15 cellular contexts compared by ENCODE assay signal in genomic region chr1:9295884-9296283, GRCh38. TPM values are rescaled to one million over a fixed set of nuclear protein-coding genes. Genes with fewer than 3 reads are reported as not detected.
A peak's percentile ranks its signal among the peaks of the same experiment; 100 is the strongest.
DNase-seq lines count a peak whose midpoint lies in the region; ATAC-seq and TF ChIP-seq lines count a peak whose summit lies in the region.
"Had no signal": no experiment of that assay in that cellular context is flagged by ENCODE, and none has a peak within 500 bp of the region (broad histone marks: within the 10 kb centered on the region; RNA-seq: fewer than 3 reads in every experiment).

No MANE protein-coding gene starts in this region.

- H3K27ac Mint-ChIP-seq in T-helper 17 cell = peak overlapping the region; percentile 75
- H3K27ac Mint-ChIP-seq: activated CD8-positive, alpha-beta T cell treated with anti-CD3 and anti-CD28 coated beads, Interleukin-2, amount 10 ng/mL, durations not matched to agents 7 days and 5 days; stimulated activated naive CD8-positive, alpha-beta T cell treated with anti-CD3 and anti-CD28 coated beads, Interleukin-15, amount 100 ng/mL, for 72 hours had no signal

- peak overlapping the region; percentile 25 for H3K4me3 Mint-ChIP-seq in T-helper 17 cell
- H3K4me3 Mint-ChIP-seq: activated CD8-positive, alpha-beta T cell treated with anti-CD3 and anti-CD28 coated beads, Interleukin-2, amount 10 ng/mL, durations not matched to agents 7 days and 5 days; stimulated activated naive CD8-positive, alpha-beta T cell treated with anti-CD3 and anti-CD28 coated beads, Interleukin-15, amount 100 ng/mL, for 72 hours had no signal

- ATAC-seq in DND-41 (ENCODE audit: insufficient read depth, low read depth) = no peak
- no peak for ATAC-seq in T-helper 17 cell
- ATAC-seq in GM18867 (IDR thresholded peaks at IDR 0.05; ENCODE audit: unreplicated experiment) = no peak
- ATAC-seq in HG02678 (IDR thresholded peaks at IDR 0.05; ENCODE audit: unreplicated experiment) = no peak
- ATAC-seq: activated CD8-positive, alpha-beta T cell treated with anti-CD3 and anti-CD28 coated beads, Interleukin-2, amount 10 ng/mL, durations not matched to agents 7 days and 5 days; HCT116; stimulated activated naive CD8-positive, alpha-beta T cell treated with anti-CD3 and anti-CD28 coated beads, Interleukin-15, amount 100 ng/mL, for 72 hours had no signal

- H3K4me1 Mint-ChIP-seq in T-helper 17 cell = peaks cover 22% of the 10 kb centered on the region
- H3K4me1 Mint-ChIP-seq: stimulated activated naive CD8-positive, alpha-beta T cell treated with anti-CD3 and anti-CD28 coated beads, Interleukin-15, amount 100 ng/mL, for 72 hours had no signal

- H3K4me2 ChIP-seq in DND-41 (ENCODE audit: insufficient read depth, low read length) = peak overlapping the region; percentile 75
- H3K4me2 ChIP-seq in hepatocyte = peak overlapping the region; percentile 82
- peak overlapping the region; percentile 97 for H3K4me2 ChIP-seq in smooth muscle cell

- H3K9me3 ChIP-seq in DND-41 (ENCODE audit: insufficient read depth, low read length, severe bottlenecking) (no peaks in the 10 kb centered on the region), T-helper 17 cell (ENCODE audit: control insufficient read depth, low read length, poor library complexity, severe bottlenecking) (no peaks in the 10 kb centered on the region), hepatocyte (ENCODE audit: low read depth) (no peaks in the 10 kb centered on the region), smooth muscle cell (replicated peaks; ENCODE audit: low read depth) (no peaks in the 10 kb centered on the region), HAP-1 (no peaks in the 10 kb centered on the region)

- no peak overlapping the region for H2AFZ ChIP-seq in DND-41 (ENCODE audit: low read depth, low read length)
- no peak overlapping the region for H2AFZ ChIP-seq in hepatocyte
- H2AFZ ChIP-seq in smooth muscle cell (ENCODE audit: low read depth) = no peak overlapping the region

- H3K27me3 ChIP-seq in DND-41 (ENCODE audit: insufficient read depth, low read length, poor library complexity) (no peaks in the 10 kb centered on the region), hepatocyte (no peaks in the 10 kb centered on the region), smooth muscle cell (ENCODE audit: low read depth) (no peaks in the 10 kb centered on the region), HAP-1 (ENCODE audit: low read depth) (no peaks in the 10 kb centered on the region)

- in situ Hi-C loops in HAP-1 (cut with MboI; ENCODE audit: low sequenced_read_pairs) = no loop called here

- peak overlapping the region; percentile 77 for H3K27ac ChIP-seq in DND-41 (ENCODE audit: low read length)
- H3K27ac ChIP-seq in hepatocyte = peak overlapping the region; percentile 89
- H3K27ac ChIP-seq in smooth muscle cell (ENCODE audit: low read depth) = peak overlapping the region; percentile 82
- H3K27ac ChIP-seq: SK-N-MC had no signal

- no peaks in the 10 kb centered on the region for H3K27me3 Mint-ChIP-seq in T-helper 17 cell

- 73% methylated on average over 9 of the region's 9 CpGs for WGBS in hepatocyte (ENCODE audit: low lambda C conversion rate, missing lambda C conversion rate)
- WGBS in smooth muscle cell (ENCODE audit: low lambda C conversion rate) = 72% methylated on average over 9 of the region's 9 CpGs

- no peak for DNase-seq in DND-41
- no peak for DNase-seq in T-helper 17 cell
- DNase-seq in hepatocyte (ENCODE audit: low spot score) = no peak
- no peak for DNase-seq in smooth muscle cell (lab: John Stamatoyannopoulos, UW; ENCODE audit: unreplicated experiment)
- DNase-seq in HAP-1 (ENCODE audit: low spot score in 2 of 2) = no peak
- DNase-seq: activated CD8-positive, alpha-beta T cell treated with anti-CD3 and anti-CD28 coated beads, Interleukin-2, amount 10 ng/mL, durations not matched to agents 7 days and 5 days; AML-193; cerebellar nuclear complex; NCI-H2029; NCI-H524; stimulated activated naive CD8-positive, alpha-beta T cell treated with anti-CD3 and anti-CD28 coated beads, Interleukin-15, amount 100 ng/mL, for 72 hours had no signal

- H3K4me3 ChIP-seq in DND-41 (ENCODE audit: low read depth in 1 of 2, low read length in 2 of 2) (peak overlapping the region in 1 of 2 experiments; percentile 61; a peak in 1 of 4 replicates), hepatocyte (no peak overlapping the region), smooth muscle cell (peak overlapping the region; percentile 99), HAP-1 (no peak overlapping the region)

- H4K20me1 ChIP-seq in DND-41 (ENCODE audit: insufficient read depth, low read length) (peaks cover 67% of the 10 kb centered on the region), hepatocyte (ENCODE audit: insufficient read depth, poor library complexity, severe bottlenecking) (peaks cover 50% of the 10 kb centered on the region), smooth muscle cell (ENCODE audit: low read depth) (peaks cover 72% of the 10 kb centered on the region)

- H3F3A ChIP-seq in smooth muscle cell (ENCODE audit: low read depth) = peaks cover 31% of the 10 kb centered on the region

- H3K36me3 ChIP-seq in DND-41 (ENCODE audit: insufficient read depth, low read length) (peaks cover 36% of the 10 kb centered on the region), hepatocyte (replicated peaks; ENCODE audit: insufficient read depth, low read depth) (no peaks in the 10 kb centered on the region), smooth muscle cell (ENCODE audit: low read depth) (no peaks in the 10 kb centered on the region), HAP-1 (replicated peaks) (no peaks in the 10 kb centered on the region)

- no peaks in the 10 kb centered on the region for H3K36me3 Mint-ChIP-seq in T-helper 17 cell (ENCODE audit: low read depth)

- H3K9me2 ChIP-seq in hepatocyte (replicated peaks; ENCODE audit: insufficient read depth) = no peaks in the 10 kb centered on the region

- H3K79me2 ChIP-seq in DND-41 (ENCODE audit: insufficient read depth, low read length) = peaks cover 78% of the 10 kb centered on the region
- peaks cover 75% of the 10 kb centered on the region for H3K79me2 ChIP-seq in hepatocyte
- H3K79me2 ChIP-seq in smooth muscle cell (ENCODE audit: low read depth) = peaks cover 75% of the 10 kb centered on the region

- TF ChIP-seq CTCF in DND-41 (IDR thresholded peaks at IDR 0.05; ENCODE audit: borderline replicate concordance, extremely low read depth, low read length, poor library complexity, severe bottlenecking) (no peak), hepatocyte (IDR thresholded peaks at IDR 0.05; ENCODE audit: poor library complexity) (no peak), smooth muscle cell (IDR thresholded peaks at IDR 0.05; ENCODE audit: borderline replicate concordance, insufficient read depth, poor library complexity, severe bottlenecking) (no peak)

- H3K9ac ChIP-seq in DND-41 (ENCODE audit: low read depth, low read length) = no peak overlapping the region
- H3K9ac ChIP-seq in smooth muscle cell (ENCODE audit: low read depth) = no peak overlapping the region

- H3K4me1 ChIP-seq in DND-41 (ENCODE audit: insufficient read depth, low read length) = peaks cover 61% of the 10 kb centered on the region
- peaks cover 48% of the 10 kb centered on the region for H3K4me1 ChIP-seq in hepatocyte (ENCODE audit: insufficient read depth)
- H3K4me1 ChIP-seq in smooth muscle cell (ENCODE audit: low read depth) = peaks cover 7% of the 10 kb centered on the region
- peaks cover 8% of the 10 kb centered on the region for H3K4me1 ChIP-seq in HAP-1

RNA-seq across cellular contexts. Expression of gene SPSB1, which starts 3.2 kb away (rescaled TPM):
- total RNA-seq in T-helper 17 cell (1 to 10 TPM; 7.7 to 9.2 TPM), hepatocyte (61.3 and 66.9 TPM in 2 replicates), smooth muscle cell (27.6 and 38.0 TPM in 2 replicates)
- polyA plus RNA-seq in hepatocyte (75.3 and 102 TPM in 2 replicates), smooth muscle cell (37.0 and 44.5 TPM in 2 replicates)
